In genomic region chr12:117452071-117452470, GRCh38 we compare ENCODE assay signal across 19 cellular contexts.
A peak's percentile ranks its signal among the peaks of the same experiment; 100 is the strongest.
DNase-seq lines count a peak whose midpoint lies in the region; ATAC-seq, FAIRE-seq and TF ChIP-seq lines count a peak whose summit lies in the region.
"Had no signal": no experiment of that assay in that cellular context is flagged by ENCODE, and none has a peak within 500 bp of the region (broad histone marks: within the 10 kb centered on the region; RNA-seq: fewer than 3 reads in every experiment).

No MANE protein-coding gene starts in this region.

- H3K36me3 ChIP-seq in HepG2 (replicated peaks in 1 of 2; ENCODE audit: control insufficient read depth in 1 of 2, insufficient read depth in 2 of 2, low read length in 2 of 2) (no peaks in the 10 kb centered on the region), right lobe of liver (no peaks in the 10 kb centered on the region), SJCRH30 (peaks cover 16% of the 10 kb centered on the region), neural progenitor cell (no peaks in the 10 kb centered on the region), upper lobe of right lung (no peaks in the 10 kb centered on the region)
- H3K36me3 ChIP-seq: BLaER1, HAP-1 had no signal

- H2AFZ ChIP-seq in HepG2 (ENCODE audit: low read length) (no peak overlapping the region), neural progenitor cell (replicated peaks) (no peak overlapping the region)
- H2AFZ ChIP-seq: GM23338 had no signal

- POLR2A ChIA-PET in HepG2 (lab: Yijun Ruan, JAX): no interaction called here

- DNase-seq in HepG2 (ENCODE audit: low spot score) (no peak), right lobe of liver (no peak), SJCRH30 (peak; percentile 80 to 95), neural progenitor cell (ENCODE audit: low spot score) (no peak), upper lobe of right lung (no peak)
- DNase-seq: Caco-2; CD4-positive, CD25-positive, alpha-beta regulatory T cell; CD8-positive, alpha-beta T cell; DMS53; DMS79 treated with DMSO at 0.1 percent for 48 hours; GF-D8 had no signal

- BruUV-seq in HepG2 (replicated peaks; lab: Mats Ljungman, UMichigan): no TSS peak

- in situ Hi-C loops in HepG2 (cut with HindIII; ENCODE audit: extremely low pct_ligation_motif_present, low pct_unique_long_range_greater_than_20kb): no loop called here

- H3K27me3 Mint-ChIP-seq in neural progenitor cell (ENCODE audit: insufficient read depth, low read depth): peaks cover 42% of the 10 kb centered on the region
- H3K27me3 Mint-ChIP-seq: B cell; CD4-positive, CD25-positive, alpha-beta regulatory T cell had no signal

- H3K4me2 ChIP-seq in HepG2 (ENCODE audit: low read depth, low read length): no peak overlapping the region
- H3K4me2 ChIP-seq in neural progenitor cell: no peak overlapping the region
- H3K4me2 ChIP-seq: BLaER1, GM23338 had no signal

- H3K79me2 ChIP-seq in HepG2 (ENCODE audit: insufficient read depth, low read length) (no peaks in the 10 kb centered on the region), neural progenitor cell (ENCODE audit: low read depth) (no peaks in the 10 kb centered on the region)

- ATAC-seq in HepG2 (no peak), right lobe of liver (no peak), upper lobe of right lung (no peak), HG03439 (IDR thresholded peaks at IDR 0.05; ENCODE audit: unreplicated experiment) (no peak)
- ATAC-seq: CD8-positive, alpha-beta T cell; GM23338 had no signal

- H3K4me3 ChIP-seq in HepG2 (replicated peaks in 1 of 3; ENCODE audit: insufficient read depth in 1 of 3, low read depth in 2 of 3, low read length in 3 of 3): no peak overlapping the region
- no peak overlapping the region for H3K4me3 ChIP-seq in right lobe of liver
- H3K4me3 ChIP-seq in SJCRH30: peak overlapping the region; percentile 77
- H3K4me3 ChIP-seq in neural progenitor cell: no peak overlapping the region
- H3K4me3 ChIP-seq in upper lobe of right lung: no peak overlapping the region
- H3K4me3 ChIP-seq: BLaER1, GM23338, HAP-1 had no signal

- peak overlapping the region; percentile 15 for H3K4me3 Mint-ChIP-seq in neural progenitor cell
- H3K4me3 Mint-ChIP-seq: B cell; CD4-positive, CD25-positive, alpha-beta regulatory T cell; CD8-positive, alpha-beta T cell; GM23338 had no signal

- H3K4me1 Mint-ChIP-seq in neural progenitor cell: peaks cover 26% of the 10 kb centered on the region
- H3K4me1 Mint-ChIP-seq: B cell; CD4-positive, CD25-positive, alpha-beta regulatory T cell; GM23338 had no signal

- H3K27ac Mint-ChIP-seq in neural progenitor cell: no peak overlapping the region
- H3K27ac Mint-ChIP-seq: B cell; CD4-positive, CD25-positive, alpha-beta regulatory T cell; CD8-positive, alpha-beta T cell; GM23338 had no signal

- intact Hi-C loops in HepG2 (cut with micrococcal nuclease; ENCODE audit: unreplicated experiment): no loop called here
- intact Hi-C loops in right lobe of liver (cut with DNase I): no loop called here
- intact Hi-C loops in upper lobe of right lung (cut with DNase I): no loop called here

- TF ChIP-seq EP300 in HepG2 (IDR thresholded peaks at IDR 0.05; ENCODE audit: low read depth in 2 of 2, low read length in 2 of 2) (no peak), HepG2 (CRISPR knock-in tag; IDR thresholded peaks at IDR 0.05; ENCODE audit: borderline replicate concordance) (no peak)

- FAIRE-seq in HepG2 (lab: Jason Lieb, UNC): no peak
- FAIRE-seq: GM12891, GM18507 had no signal

- H3K9me3 Mint-ChIP-seq in neural progenitor cell: peaks cover 8% of the 10 kb centered on the region
- H3K9me3 Mint-ChIP-seq: GM23338 had no signal

- H3K9me3 ChIP-seq in HepG2 (ENCODE audit: low read length) (no peaks in the 10 kb centered on the region), right lobe of liver (no peaks in the 10 kb centered on the region), SJCRH30 (replicated peaks) (peaks cover 5% of the 10 kb centered on the region), neural progenitor cell (ENCODE audit: low read depth) (no peaks in the 10 kb centered on the region), upper lobe of right lung (no peaks in the 10 kb centered on the region)
- H3K9me3 ChIP-seq: Caco-2, HAP-1 had no signal

- WGBS in HepG2 (ENCODE audit: low lambda C conversion rate): 23% methylated on average over 7 of the region's 7 CpGs
- 66% methylated on average over 7 of the region's 7 CpGs for WGBS in right lobe of liver (ENCODE audit: insufficient coverage, low coverage, low lambda C conversion rate, missing lambda C conversion rate)

- no peak for TF ChIP-seq CTCF in HepG2 (CRISPR knock-in tag; IDR thresholded peaks at IDR 0.05)
- no peak for TF ChIP-seq CTCF in right lobe of liver (IDR thresholded peaks at IDR 0.05)
- no peak for TF ChIP-seq CTCF in neural progenitor cell (IDR thresholded peaks at IDR 0.05)
- no peak for TF ChIP-seq CTCF in upper lobe of right lung (IDR thresholded peaks at IDR 0.05)

- H3K27ac ChIP-seq in HepG2 (ENCODE audit: extremely low read length, insufficient read depth, low read length) (no peak overlapping the region), right lobe of liver (no peak overlapping the region), SJCRH30 (peak overlapping the region; percentile 100), neural progenitor cell (no peak overlapping the region), upper lobe of right lung (no peak overlapping the region)
- H3K27ac ChIP-seq: BLaER1, C4-2B had no signal

- H3K9ac ChIP-seq in HepG2 (ENCODE audit: insufficient read depth, low read depth, low read length) (no peak overlapping the region), neural progenitor cell (no peak overlapping the region)
- H3K9ac ChIP-seq: BLaER1 had no signal

- no peak for TF ChIP-seq POLR2A in HepG2 (IDR thresholded peaks at IDR 0.05; ENCODE audit: insufficient read depth in 1 of 2, low read depth in 2 of 2, low read length in 2 of 2)
- TF ChIP-seq POLR2A in right lobe of liver (IDR thresholded peaks at IDR 0.05): no peak

- H3K27me3 ChIP-seq in HepG2 (ENCODE audit: control insufficient read depth in 1 of 2, insufficient read depth in 2 of 2, low read length in 2 of 2): peaks cover 0 to 1% of the 10 kb centered on the region in 2 experiments; a peak in 1 of 5 replicates
- H3K27me3 ChIP-seq in right lobe of liver: no peaks in the 10 kb centered on the region
- H3K27me3 ChIP-seq in SJCRH30: no peaks in the 10 kb centered on the region
- no peaks in the 10 kb centered on the region for H3K27me3 ChIP-seq in neural progenitor cell
- no peaks in the 10 kb centered on the region for H3K27me3 ChIP-seq in upper lobe of right lung
- H3K27me3 ChIP-seq: BLaER1 had no signal

- H3K36me3 Mint-ChIP-seq in neural progenitor cell: peaks cover 3% of the 10 kb centered on the region
- H3K36me3 Mint-ChIP-seq: CD4-positive, CD25-positive, alpha-beta regulatory T cell; CD8-positive, alpha-beta T cell had no signal

- H4K20me1 ChIP-seq in HepG2 (ENCODE audit: insufficient read depth, low read length) (no peaks in the 10 kb centered on the region), neural progenitor cell (ENCODE audit: low read depth) (no peaks in the 10 kb centered on the region)
- H4K20me1 ChIP-seq: BLaER1 had no signal

- no peak for TF ChIP-seq RAD21 in HepG2 (CRISPR knock-in tag; IDR thresholded peaks at IDR 0.05)

- H3F3A ChIP-seq in neural progenitor cell (ENCODE audit: low read depth): no peaks in the 10 kb centered on the region

- CTCF ChIA-PET in HepG2 (lab: Yijun Ruan, JAX; ENCODE audit: low intra/inter-chr PET ratio, low total read pairs): no interaction called here

- no peaks in the 10 kb centered on the region for H3K4me1 ChIP-seq in HepG2 (ENCODE audit: insufficient read depth, low read length)
- H3K4me1 ChIP-seq in right lobe of liver: no peaks in the 10 kb centered on the region
- peaks cover 28% of the 10 kb centered on the region for H3K4me1 ChIP-seq in SJCRH30
- no peaks in the 10 kb centered on the region for H3K4me1 ChIP-seq in neural progenitor cell
- no peaks in the 10 kb centered on the region for H3K4me1 ChIP-seq in upper lobe of right lung
- H3K4me1 ChIP-seq: BLaER1, Caco-2, HAP-1 had no signal

TF ChIP-seq in HepG2, 621 proteins besides CTCF, POLR2A, EP300 and RAD21:
- no peak for TF ChIP-seq EHMT2 (IDR thresholded peaks at IDR 0.05; ENCODE audit: borderline replicate concordance, low read depth, low read length)
- TF ChIP-seq ZNF614 (CRISPR knock-in tag; IDR thresholded peaks at IDR 0.05; ENCODE audit: borderline replicate concordance): no peak
- TF ChIP-seq ZMYM4 (CRISPR knock-in tag; IDR thresholded peaks at IDR 0.05): no peak
- TF ChIP-seq POLR2AphosphoS2 (IDR thresholded peaks at IDR 0.05; ENCODE audit: low read depth, low read length): no peak
- TF ChIP-seq SIN3B (IDR thresholded peaks at IDR 0.05; ENCODE audit: low read length): no peak
- TF ChIP-seq SOX13 (IDR thresholded peaks at IDR 0.05): no peak
- TF ChIP-seq SOX13 (CRISPR knock-in tag; conservative IDR thresholded peaks at IDR 0.05 in 1 of 2, IDR thresholded peaks at IDR 0.05 in 1 of 2): no peak
- 0 out of 2 replicates have a peak, but pooled peaks have one; percentile 14 for TF ChIP-seq ATF7 (IDR thresholded peaks at IDR 0.05)
- no peak for TF ChIP-seq ATF7 (CRISPR knock-in tag; IDR thresholded peaks at IDR 0.05)

Comparison
In these comparisons a context has a peak if more than half of its experiments do, and no peak if none do; other contexts are left out.
1. DNase-seq: peak in SJCRH30 (2 of 2); none in HepG2 (single experiment), right lobe of liver (0 of 3), neural progenitor cell (single experiment) and upper lobe of right lung (single experiment).